In genomic region chr15:37789392-37789776, GRCh38 we compare ENCODE assay signal across 28 cellular contexts.
DNase-seq lines count a peak whose midpoint lies in the region; TF ChIP-seq lines count a peak whose summit lies in the region.
"Had no signal": no experiment of that assay in that cellular context is flagged by ENCODE, and none has a peak within 500 bp of the region (broad histone marks: within the 10 kb centered on the region; RNA-seq: fewer than 3 reads in every experiment).

No MANE protein-coding gene starts in this region.

- TF ChIP-seq CTCF in chondrocyte (IDR thresholded peaks at IDR 0.05) (peak; percentile 21), smooth muscle cell (IDR thresholded peaks at IDR 0.05; ENCODE audit: borderline replicate concordance, insufficient read depth, poor library complexity, severe bottlenecking) (no peak), Calu3 (IDR thresholded peaks at IDR 0.05; ENCODE audit: unreplicated experiment) (no peak)

- no peak overlapping the region for H3K9ac ChIP-seq in smooth muscle cell (ENCODE audit: low read depth)

- H3K36me3 Mint-ChIP-seq in chondrocyte (ENCODE audit: low read depth): no peaks in the 10 kb centered on the region
- H3K36me3 Mint-ChIP-seq in Calu3 (ENCODE audit: insufficient read depth, unreplicated experiment): peaks cover 4% of the 10 kb centered on the region
- H3K36me3 Mint-ChIP-seq: activated CD8-positive, alpha-beta memory T cell treated with anti-CD3 and anti-CD28 coated beads, Interleukin-2, amount 10 ng/mL, durations not matched to agents 7 days and 5 days; activated naive CD8-positive, alpha-beta T cell treated with anti-CD3 and anti-CD28 coated beads, Interleukin-2, amount 10 ng/mL, durations not matched to agents 7 days and 5 days; mesothelial cell of epicardium had no signal

- no peak overlapping the region for H2AFZ ChIP-seq in smooth muscle cell (ENCODE audit: low read depth)

- H3K27ac Mint-ChIP-seq in chondrocyte (ENCODE audit: unreplicated experiment) (no peak overlapping the region), Calu3 (ENCODE audit: unreplicated experiment) (no peak overlapping the region)
- H3K27ac Mint-ChIP-seq: activated CD8-positive, alpha-beta memory T cell treated with anti-CD3 and anti-CD28 coated beads, Interleukin-2, amount 10 ng/mL, durations not matched to agents 7 days and 5 days; activated naive CD8-positive, alpha-beta T cell treated with anti-CD3 and anti-CD28 coated beads, Interleukin-2, amount 10 ng/mL, durations not matched to agents 7 days and 5 days; mesothelial cell of epicardium had no signal

- DNase-seq in SHP77 treated with DMSO at 0.1 percent for 48 hours (lab: John Stamatoyannopoulos, UW): peak; percentile 42
- no peak for DNase-seq in SHP77 (lab: John Stamatoyannopoulos, UW)
- peak; percentile 34 for DNase-seq in NCI-H69 (lab: John Stamatoyannopoulos, UW)
- no peak for DNase-seq in chondrocyte (ENCODE audit: low spot score)
- no peak for DNase-seq in smooth muscle cell (lab: John Stamatoyannopoulos, UW; ENCODE audit: unreplicated experiment)
- DNase-seq in activated effector memory CD4-positive, alpha-beta T cell treated with Interleukin-2 at 50 U/mL for 16 hours: no peak
- no peak for DNase-seq in Calu3
- no peak for DNase-seq in NCI-H2227 treated with DMSO at 0.1 percent for 48 hours (lab: John Stamatoyannopoulos, UW)
- DNase-seq: activated CD8-positive, alpha-beta memory T cell treated with anti-CD3 and anti-CD28 coated beads, Interleukin-2, amount 10 ng/mL, durations not matched to agents 7 days and 5 days; activated gamma-delta T cell treated with Interleukin-2 at 50 U/mL for 16 hours; activated naive CD8-positive, alpha-beta T cell treated with anti-CD3 and anti-CD28 coated beads, Interleukin-2, amount 10 ng/mL, durations not matched to agents 7 days and 5 days; activated T-cell treated with anti-CD3 and anti-CD28 coated beads, Interleukin-2, amount 50 U/mL, for 4 hours; Caco-2; central memory CD4-positive, alpha-beta T cell; DMS79 treated with DMSO at 0.1 percent for 48 hours; GF-D8; glutamatergic neuron; GOT3; islet precursor cell; left ventricle myocardium superior; NCI-H1436; Peyer's patch; sigmoid colon; stimulated activated CD4-positive, alpha-beta T cell treated with anti-CD3 and anti-CD28 coated beads, Interleukin-4, amount 100 ng/mL, for 4 hours had no signal

- H3K36me3 ChIP-seq in smooth muscle cell (ENCODE audit: low read depth): no peaks in the 10 kb centered on the region
- H3K36me3 ChIP-seq: neutrophil, Peyer's patch, sigmoid colon had no signal

- H3F3A ChIP-seq in smooth muscle cell (ENCODE audit: low read depth): no peaks in the 10 kb centered on the region

- no peaks in the 10 kb centered on the region for H3K4me1 ChIP-seq in smooth muscle cell (ENCODE audit: low read depth)
- H3K4me1 ChIP-seq: Caco-2, Peyer's patch, sigmoid colon had no signal

- peak overlapping the region; percentile 39 for H3K27ac ChIP-seq in smooth muscle cell (ENCODE audit: low read depth)
- H3K27ac ChIP-seq: 22Rv1, C4-2B, neutrophil, Peyer's patch, sigmoid colon had no signal

- H3K27me3 Mint-ChIP-seq in chondrocyte (ENCODE audit: low read depth) (no peaks in the 10 kb centered on the region), Calu3 (ENCODE audit: unreplicated experiment) (no peaks in the 10 kb centered on the region)
- H3K27me3 Mint-ChIP-seq: activated CD8-positive, alpha-beta memory T cell treated with anti-CD3 and anti-CD28 coated beads, Interleukin-2, amount 10 ng/mL, durations not matched to agents 7 days and 5 days had no signal

- CTCF ChIA-PET in Calu3 (lab: Charles Lee): no interaction called here

- 81% methylated on average over 5 of the region's 5 CpGs for WGBS in smooth muscle cell (ENCODE audit: low lambda C conversion rate)

- H3K4me2 ChIP-seq in smooth muscle cell: no peak overlapping the region

- H3K27me3 ChIP-seq in smooth muscle cell (ENCODE audit: low read depth): no peaks in the 10 kb centered on the region
- H3K27me3 ChIP-seq: neutrophil, Peyer's patch, sigmoid colon had no signal

- H3K9me3 ChIP-seq in smooth muscle cell (replicated peaks; ENCODE audit: low read depth): no peaks in the 10 kb centered on the region
- H3K9me3 ChIP-seq: Caco-2, neutrophil, Peyer's patch, sigmoid colon had no signal

- H3K4me1 Mint-ChIP-seq in chondrocyte (ENCODE audit: low read depth) (peaks cover 35% of the 10 kb centered on the region), Calu3 (ENCODE audit: low read depth, unreplicated experiment) (peaks cover 9% of the 10 kb centered on the region)
- H3K4me1 Mint-ChIP-seq: activated CD8-positive, alpha-beta memory T cell treated with anti-CD3 and anti-CD28 coated beads, Interleukin-2, amount 10 ng/mL, durations not matched to agents 7 days and 5 days; activated naive CD8-positive, alpha-beta T cell treated with anti-CD3 and anti-CD28 coated beads, Interleukin-2, amount 10 ng/mL, durations not matched to agents 7 days and 5 days; mesothelial cell of epicardium had no signal

- no peaks in the 10 kb centered on the region for H4K20me1 ChIP-seq in smooth muscle cell (ENCODE audit: low read depth)

- no peaks in the 10 kb centered on the region for H3K79me2 ChIP-seq in smooth muscle cell (ENCODE audit: low read depth)

- H3K9me3 Mint-ChIP-seq in chondrocyte (ENCODE audit: low read depth): no peaks in the 10 kb centered on the region
- H3K9me3 Mint-ChIP-seq in Calu3 (ENCODE audit: low read depth, unreplicated experiment): no peaks in the 10 kb centered on the region
- H3K9me3 Mint-ChIP-seq: activated naive CD8-positive, alpha-beta T cell treated with anti-CD3 and anti-CD28 coated beads, Interleukin-2, amount 10 ng/mL, durations not matched to agents 7 days and 5 days; activated T-cell treated with anti-CD3 and anti-CD28 coated beads, Interleukin-2, amount 50 U/mL, for 4 hours; mesothelial cell of epicardium had no signal

- H3K4me3 Mint-ChIP-seq in chondrocyte (ENCODE audit: unreplicated experiment): no peak overlapping the region
- H3K4me3 Mint-ChIP-seq in Calu3 (ENCODE audit: low read depth, unreplicated experiment): no peak overlapping the region
- H3K4me3 Mint-ChIP-seq: activated CD8-positive, alpha-beta memory T cell treated with anti-CD3 and anti-CD28 coated beads, Interleukin-2, amount 10 ng/mL, durations not matched to agents 7 days and 5 days; activated naive CD8-positive, alpha-beta T cell treated with anti-CD3 and anti-CD28 coated beads, Interleukin-2, amount 10 ng/mL, durations not matched to agents 7 days and 5 days; activated T-cell treated with anti-CD3 and anti-CD28 coated beads, Interleukin-2, amount 50 U/mL, for 4 hours; mesothelial cell of epicardium had no signal

- H3K4me3 ChIP-seq in smooth muscle cell: no peak overlapping the region
- H3K4me3 ChIP-seq: Peyer's patch, sigmoid colon had no signal

- no TSS peak for BruUV-seq in Calu3 (replicated peaks; lab: Mats Ljungman, UMichigan)

- intact Hi-C loops in Calu3 (cut with micrococcal nuclease; ENCODE audit: unreplicated experiment): no loop called here

Comparison
In these comparisons a context has a peak if more than half of its experiments do, and no peak if none do; other contexts are left out.
1. DNase-seq: peak in SHP77 treated with DMSO at 0.1 percent for 48 hours (single experiment) and NCI-H69 (single experiment); none in SHP77 (0 of 2), chondrocyte (single experiment), smooth muscle cell (single experiment), activated effector memory CD4-positive, alpha-beta T cell treated with Interleukin-2 at 50 U/mL for 16 hours (single experiment), Calu3 (single experiment) and NCI-H2227 treated with DMSO at 0.1 percent for 48 hours (single experiment).